ENCODE assay signal across 1 cellular context in the genomic region with DNA sequence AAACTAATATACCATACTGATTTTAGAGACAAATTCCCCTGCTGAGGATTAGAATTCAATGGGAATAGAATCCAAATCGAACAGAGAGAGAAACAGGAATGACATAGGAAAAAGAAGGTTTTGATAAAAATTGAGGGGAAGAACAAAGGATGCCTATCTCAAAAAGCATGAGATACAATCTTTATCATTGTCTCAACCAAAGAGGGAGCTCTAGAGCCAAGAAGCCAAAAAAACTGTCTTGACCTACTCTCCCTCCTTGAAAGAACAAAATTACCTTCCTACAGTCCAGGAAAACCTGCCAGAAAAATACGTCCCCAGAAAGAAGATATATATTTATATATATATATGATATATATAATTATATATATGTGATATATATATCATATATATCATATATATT.
TF ChIP-seq lines count a peak whose summit lies in the region.

No MANE protein-coding gene starts in this region.

TF ChIP-seq in H1, 55 proteins besides CTCF, POLR2A, EP300 and RAD21:
- TF ChIP-seq ZNF274 (IDR thresholded peaks at IDR 0.05; ENCODE audit: borderline replicate concordance, extremely low read depth, low read length): no peak
- no peak for TF ChIP-seq CTBP2 (IDR thresholded peaks at IDR 0.05; ENCODE audit: borderline replicate concordance, insufficient read depth, insufficient read length, low read length)
- TF ChIP-seq SP2 (IDR thresholded peaks at IDR 0.05; ENCODE audit: low read length): no peak
- TF ChIP-seq TAF7 (optimal IDR thresholded peaks at IDR 0.05; ENCODE audit: borderline replicate concordance, low read depth, low read length): no peak
- no peak for TF ChIP-seq NRF1 (IDR thresholded peaks at IDR 0.05; ENCODE audit: low read depth, low read length)
- TF ChIP-seq TEAD4 (IDR thresholded peaks at IDR 0.05; ENCODE audit: low read depth, low read length): no peak
- no peak for TF ChIP-seq YY1 (IDR thresholded peaks at IDR 0.05; ENCODE audit: low read depth, low read length)
- TF ChIP-seq RFX5 (IDR thresholded peaks at IDR 0.05; ENCODE audit: borderline replicate concordance, low read depth, low read length): no peak
- TF ChIP-seq CEBPB (IDR thresholded peaks at IDR 0.05; ENCODE audit: low read depth, low read length): no peak
- TF ChIP-seq SIN3A (conservative IDR thresholded peaks at IDR 0.05 in 1 of 2, IDR thresholded peaks at IDR 0.05 in 1 of 2; ENCODE audit: low read depth in 1 of 2, low read length in 2 of 2): no peak
- TF ChIP-seq KDM5A (IDR thresholded peaks at IDR 0.05; ENCODE audit: low read length): no peak
- no peak for TF ChIP-seq SIX5 (IDR thresholded peaks at IDR 0.05; ENCODE audit: low read depth, low read length)
- TF ChIP-seq MAFK (IDR thresholded peaks at IDR 0.05; ENCODE audit: low read depth, low read length): no peak
- no peak for TF ChIP-seq CBX5 (IDR thresholded peaks at IDR 0.05; ENCODE audit: low read depth, low read length)
- TF ChIP-seq SIRT6 (IDR thresholded peaks at IDR 0.05; ENCODE audit: low read length): no peak
- TF ChIP-seq PHF8 (conservative IDR thresholded peaks at IDR 0.05; ENCODE audit: low read depth, low read length): no peak
- TF ChIP-seq CHD2 (IDR thresholded peaks at IDR 0.05; ENCODE audit: low read length): no peak
- TF ChIP-seq, protein P1, sequence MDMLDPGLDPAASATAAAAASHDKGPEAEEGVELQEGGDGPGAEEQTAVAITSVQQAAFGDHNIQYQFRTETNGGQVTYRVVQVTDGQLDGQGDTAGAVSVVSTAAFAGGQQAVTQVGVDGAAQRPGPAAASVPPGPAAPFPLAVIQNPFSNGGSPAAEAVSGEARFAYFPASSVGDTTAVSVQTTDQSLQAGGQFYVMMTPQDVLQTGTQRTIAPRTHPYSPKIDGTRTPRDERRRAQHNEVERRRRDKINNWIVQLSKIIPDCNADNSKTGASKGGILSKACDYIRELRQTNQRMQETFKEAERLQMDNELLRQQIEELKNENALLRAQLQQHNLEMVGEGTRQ (IDR thresholded peaks at IDR 0.05; ENCODE audit: low read length): no peak
